In genomic region chr19:35903550-35904179, GRCh38 we compare ENCODE assay signal across 7 cellular contexts. TPM values are rescaled to one million over a fixed set of nuclear protein-coding genes. Genes with fewer than 3 reads are reported as not detected.
DNase-seq lines count a peak whose midpoint lies in the region; ATAC-seq and TF ChIP-seq lines count a peak whose summit lies in the region.

No MANE protein-coding gene starts in this region.

- no peaks in the 10 kb centered on the region for H3K9me3 Mint-ChIP-seq in activated CD8-positive, alpha-beta memory T cell treated with anti-CD3 and anti-CD28 coated beads, Interleukin-2, amount 10 ng/mL, durations not matched to agents 7 days and 5 days (ENCODE audit: low read depth)

- ATAC-seq in GM18505 (IDR thresholded peaks at IDR 0.05; ENCODE audit: unreplicated experiment), result peak; percentile 52
- peak; percentile 31 for ATAC-seq in HG03060 (IDR thresholded peaks at IDR 0.05; ENCODE audit: low read depth, unreplicated experiment)
- peak; percentile 65 for ATAC-seq in activated CD8-positive, alpha-beta memory T cell treated with anti-CD3 and anti-CD28 coated beads, Interleukin-2, amount 10 ng/mL, durations not matched to agents 7 days and 5 days

- peaks cover 8% of the 10 kb centered on the region for H3K36me3 Mint-ChIP-seq in activated CD8-positive, alpha-beta memory T cell treated with anti-CD3 and anti-CD28 coated beads, Interleukin-2, amount 10 ng/mL, durations not matched to agents 7 days and 5 days

- H3K36me3 ChIP-seq in endocrine pancreas (ENCODE audit: control insufficient read depth, insufficient read depth, low read length), result no peaks in the 10 kb centered on the region

- no peak overlapping the region for H3K4me3 ChIP-seq in endocrine pancreas (ENCODE audit: control insufficient read depth, insufficient read depth, low read length)

- DNase-seq in NOMO-1 (lab: John Stamatoyannopoulos, UW; ENCODE audit: unreplicated experiment in 2 of 2), result peak; percentile 94 to 96
- DNase-seq in activated CD8-positive, alpha-beta memory T cell treated with anti-CD3 and anti-CD28 coated beads, Interleukin-2, amount 10 ng/mL, durations not matched to agents 7 days and 5 days, result peak; percentile 98
- DNase-seq in midbrain (lab: John Stamatoyannopoulos, UW), result peak; percentile 40
- peak; percentile 78 for DNase-seq in stimulated activated CD8-positive, alpha-beta memory T cell treated with anti-CD3 and anti-CD28 coated beads, Interleukin-4, amount 100 ng/mL, for 24 hours (ENCODE audit: low read depth)

- H3K9me3 ChIP-seq in endocrine pancreas (ENCODE audit: control insufficient read depth, low read length), result no peaks in the 10 kb centered on the region

- peak overlapping the region; percentile 60 for H3K9ac ChIP-seq in endocrine pancreas (ENCODE audit: control insufficient read depth, insufficient read depth, low read length)

- TF ChIP-seq POLR2A in GM18505 (IDR thresholded peaks at IDR 0.05; ENCODE audit: borderline replicate concordance, extremely low read depth, insufficient read depth, insufficient read length), result peak; percentile 76

- peak overlapping the region; percentile 78 for H3K4me3 Mint-ChIP-seq in activated CD8-positive, alpha-beta memory T cell treated with anti-CD3 and anti-CD28 coated beads, Interleukin-2, amount 10 ng/mL, durations not matched to agents 7 days and 5 days

- no peaks in the 10 kb centered on the region for H3K27me3 Mint-ChIP-seq in activated CD8-positive, alpha-beta memory T cell treated with anti-CD3 and anti-CD28 coated beads, Interleukin-2, amount 10 ng/mL, durations not matched to agents 7 days and 5 days

- no peaks in the 10 kb centered on the region for H3K27me3 ChIP-seq in endocrine pancreas (ENCODE audit: control insufficient read depth, insufficient read depth, low read length)

- H3K27ac Mint-ChIP-seq in activated CD8-positive, alpha-beta memory T cell treated with anti-CD3 and anti-CD28 coated beads, Interleukin-2, amount 10 ng/mL, durations not matched to agents 7 days and 5 days, result peak overlapping the region; percentile 97

- no peaks in the 10 kb centered on the region for H3K4me1 ChIP-seq in endocrine pancreas (ENCODE audit: control insufficient read depth, insufficient read depth, low read length)

- CTCF ChIA-PET in activated CD8-positive, alpha-beta memory T cell treated with anti-CD3 and anti-CD28 coated beads, Interleukin-2, amount 10 ng/mL, durations not matched to agents 7 days and 5 days (lab: Charles Lee), result interaction anchor here (0.6 to 3.9 kb wide), 10 partner anchors 8 to 206 kb away, joined by 3 to 12 read pairs (median 4); partner anchors contain the start of genes PSENEN and U2AF1L4

- H3K4me1 Mint-ChIP-seq in activated CD8-positive, alpha-beta memory T cell treated with anti-CD3 and anti-CD28 coated beads, Interleukin-2, amount 10 ng/mL, durations not matched to agents 7 days and 5 days, result peaks cover 38% of the 10 kb centered on the region

RNA-seq across cellular contexts. Expression of gene HCST, which starts 1.3 kb away (rescaled TPM):
- 100 to 1,000 TPM; 184 to 195 TPM for total RNA-seq in activated CD8-positive, alpha-beta memory T cell treated with anti-CD3 and anti-CD28 coated beads, Interleukin-2, amount 10 ng/mL, durations not matched to agents 7 days and 5 days

RNA-seq across cellular contexts. Expression of gene NFKBID, which starts 3.3 kb away (rescaled TPM):
- total RNA-seq in activated CD8-positive, alpha-beta memory T cell treated with anti-CD3 and anti-CD28 coated beads, Interleukin-2, amount 10 ng/mL, durations not matched to agents 7 days and 5 days, result 10 to 100 TPM; 52.7 to 52.9 TPM

RNA-seq across cellular contexts. Expression of gene TYROBP, which starts 4.4 kb away (rescaled TPM):
- total RNA-seq in activated CD8-positive, alpha-beta memory T cell treated with anti-CD3 and anti-CD28 coated beads, Interleukin-2, amount 10 ng/mL, durations not matched to agents 7 days and 5 days, result under 1 TPM in 1 of 2 experiments, not detected in 1; 0.96 TPM

RNA-seq across cellular contexts. Expression of gene LRFN3, which starts 32.5 kb away (rescaled TPM):
- 10 to 100 TPM; 11.9 TPM for total RNA-seq in activated CD8-positive, alpha-beta memory T cell treated with anti-CD3 and anti-CD28 coated beads, Interleukin-2, amount 10 ng/mL, durations not matched to agents 7 days and 5 days

RNA-seq across cellular contexts. Expression of gene APLP1, which starts 35.3 kb away (rescaled TPM):
- 1 to 10 TPM; 1.5 to 2.0 TPM for total RNA-seq in activated CD8-positive, alpha-beta memory T cell treated with anti-CD3 and anti-CD28 coated beads, Interleukin-2, amount 10 ng/mL, durations not matched to agents 7 days and 5 days

Comparison
In these comparisons a context has a peak if more than half of its experiments do, and no peak if none do; other contexts are left out.
1. DNase-seq: peak in every context shown above with its lines; median percentile 98 in activated CD8-positive, alpha-beta memory T cell treated with anti-CD3 and anti-CD28 coated beads, Interleukin-2, amount 10 ng/mL, durations not matched to agents 7 days and 5 days; 95 in NOMO-1; 78 in stimulated activated CD8-positive, alpha-beta memory T cell treated with anti-CD3 and anti-CD28 coated beads, Interleukin-4, amount 100 ng/mL, for 24 hours; 40 in midbrain.